ENCODE assay signal across 1 cellular context in the genomic region with DNA sequence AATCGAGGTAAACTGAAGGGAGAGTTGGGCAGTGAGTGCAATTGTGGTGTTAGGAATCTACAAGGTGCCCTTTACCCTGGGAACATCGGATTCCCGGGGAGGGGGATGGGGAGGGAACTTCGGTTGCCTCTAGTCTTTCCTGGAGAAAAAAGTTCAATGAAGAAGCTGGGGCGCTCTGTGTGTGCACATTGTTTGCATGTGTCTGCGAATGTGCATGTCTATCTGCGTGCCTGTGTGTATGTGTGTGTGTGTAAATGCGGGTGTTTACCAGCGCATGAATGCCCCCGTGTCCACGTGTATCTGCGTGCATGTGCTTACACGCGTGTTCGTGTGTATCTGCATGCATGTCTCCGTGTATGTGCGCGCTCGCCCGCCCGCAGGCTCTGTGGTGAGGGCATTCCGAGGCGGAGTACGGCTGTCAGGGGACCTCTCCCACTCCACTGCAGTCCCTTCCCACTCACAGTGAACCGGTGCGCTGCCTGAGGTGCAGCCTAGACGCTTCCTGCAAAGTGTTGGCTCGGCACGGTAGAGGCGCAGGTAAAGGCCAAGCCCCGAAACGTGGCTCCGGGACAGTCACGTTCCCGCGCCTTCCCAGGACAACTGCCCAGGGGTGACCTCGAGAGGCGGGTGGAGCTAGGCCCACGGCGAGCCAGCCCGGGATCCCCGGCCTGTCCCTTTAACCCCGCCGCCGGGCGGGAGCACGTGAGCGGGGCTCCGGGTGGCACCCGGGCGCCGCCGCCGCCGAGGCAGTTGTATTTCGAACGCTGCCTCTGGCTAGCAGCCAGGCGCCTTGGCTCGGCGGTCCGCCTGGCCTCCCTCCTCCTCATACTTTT.
TF ChIP-seq lines count a peak whose summit lies in the region.

No MANE protein-coding gene starts in this region.

TF ChIP-seq in IMR-90, 13 proteins besides CTCF, POLR2A, EP300 and RAD21 (continued from another document):
- no peak; the same call in 1 of the 2 replicates for TF ChIP-seq CHD1 (IDR thresholded peaks at IDR 0.05; ENCODE audit: low read depth, low read length)
